ENCODE assay signal across 10 cellular contexts in the genomic region with DNA sequence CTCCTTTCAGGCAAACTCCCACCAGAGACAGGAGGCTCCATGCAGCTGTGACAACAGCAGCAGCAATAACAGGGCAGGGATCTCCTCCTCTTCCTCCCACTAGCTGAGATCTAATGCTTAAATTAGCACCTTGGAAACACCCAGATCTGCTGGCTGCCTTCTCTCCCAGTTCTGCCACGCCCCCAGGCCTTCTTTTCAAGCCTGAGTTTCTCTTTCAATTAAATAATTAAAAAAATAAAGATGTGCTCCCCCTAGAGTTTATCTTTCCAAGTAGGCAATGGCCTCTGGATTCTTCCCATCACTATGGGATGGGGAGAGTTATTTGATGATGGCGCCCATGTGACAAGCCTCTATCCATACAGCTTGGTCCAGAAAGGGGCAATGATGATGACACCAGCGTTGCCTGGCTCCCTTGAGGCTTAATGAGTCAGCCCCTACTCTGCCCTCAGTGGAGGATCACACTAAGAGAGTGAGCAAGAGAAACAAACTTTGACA. TPM values are rescaled to one million over a fixed set of nuclear protein-coding genes. Genes with fewer than 3 reads are reported as not detected.
A peak's percentile ranks its signal among the peaks of the same experiment; 100 is the strongest.
DNase-seq lines count a peak whose midpoint lies in the region; TF ChIP-seq lines count a peak whose summit lies in the region.
"Had no signal": no experiment of that assay in that cellular context is flagged by ENCODE, and none has a peak within 500 bp of the region (broad histone marks: within the 10 kb centered on the region; RNA-seq: fewer than 3 reads in every experiment).

No MANE protein-coding gene starts in this region.

- H3K9me3 ChIP-seq in A673 (ENCODE audit: low read depth, low read length, poor library complexity, severe bottlenecking) (no peaks in the 10 kb centered on the region), PC-9 (ENCODE audit: insufficient read depth, low read depth) (no peaks in the 10 kb centered on the region), SJCRH30 (replicated peaks) (no peaks in the 10 kb centered on the region)

- H3K4me3 ChIP-seq in A673 (ENCODE audit: low read depth, low read length, poor library complexity, severe bottlenecking) (no peak overlapping the region), PC-9 (no peak overlapping the region), SJCRH30 (no peak overlapping the region)

- intact Hi-C loops in A673 (cut with micrococcal nuclease; ENCODE audit: unreplicated experiment) (no loop called here), PC-9 (cut with micrococcal nuclease; ENCODE audit: unreplicated experiment) (no loop called here), head of caudate nucleus (cut with DNase I) (loop anchor here (5.0 kb wide), 1 partner anchor 48 kb away; no protein-coding TSS in a partner anchor)

- BruUV-seq in A673 (replicated peaks; lab: Mats Ljungman, UMichigan) (no TSS peak), PC-9 (replicated peaks; lab: Mats Ljungman, UMichigan) (no TSS peak)

- no peak overlapping the region for H2AFZ ChIP-seq in PC-9

- peak; percentile 87 for DNase-seq in A673 (ENCODE audit: low spot score)
- DNase-seq in COR-L47 (lab: John Stamatoyannopoulos, UW), result peak; percentile 63
- peak; percentile 31 to 46 for DNase-seq in PC-9
- peak; percentile 33 to 93 (median 72) for DNase-seq in head of caudate nucleus
- no peak for DNase-seq in SJCRH30
- no peak for DNase-seq in RPMI8226
- DNase-seq in midbrain (lab: John Stamatoyannopoulos, UW), result no peak
- no peak for DNase-seq in DMS79 treated with DMSO at 0.1 percent for 48 hours (lab: John Stamatoyannopoulos, UW)
- DNase-seq: effector memory CD8-positive, alpha-beta T cell had no signal

- peaks cover 20% of the 10 kb centered on the region; the same call in 1 of the 2 replicates for H3F3A ChIP-seq in PC-9 (ENCODE audit: insufficient read depth, low read depth)

- H3K4me1 ChIP-seq in A673 (ENCODE audit: insufficient read depth, low read length, poor library complexity, severe bottlenecking), result peaks cover 40% of the 10 kb centered on the region
- H3K4me1 ChIP-seq in PC-9 (replicated peaks; ENCODE audit: insufficient read depth), result peaks cover 26% of the 10 kb centered on the region
- H3K4me1 ChIP-seq in SJCRH30, result peaks cover 2% of the 10 kb centered on the region; the same call in 1 of the 2 replicates

- CTCF ChIA-PET in A673 (lab: Charles Lee) (interaction anchor here (0.8 kb wide), 1 partner anchor 40 kb away, joined by 3 read pairs; no protein-coding TSS in a partner anchor), PC-9 (lab: Charles Lee) (interaction anchor here (1.1 kb wide), 1 partner anchor 23 kb away, joined by 4 read pairs; no protein-coding TSS in a partner anchor)

- H4K20me1 ChIP-seq in PC-9 (ENCODE audit: insufficient read depth), result no peaks in the 10 kb centered on the region

- H3K27me3 ChIP-seq in A673 (replicated peaks; ENCODE audit: insufficient read depth, low read depth, low read length, poor library complexity), result no peaks in the 10 kb centered on the region
- H3K27me3 ChIP-seq in PC-9 (ENCODE audit: insufficient read depth, low read depth), result no peaks in the 10 kb centered on the region
- no peaks in the 10 kb centered on the region for H3K27me3 ChIP-seq in SJCRH30

- H3K4me2 ChIP-seq in PC-9, result no peak overlapping the region

- no peaks in the 10 kb centered on the region for H3K9me2 ChIP-seq in PC-9 (ENCODE audit: insufficient read depth)

- H3K36me3 ChIP-seq in A673 (ENCODE audit: insufficient read depth, low read length, poor library complexity, severe bottlenecking) (no peaks in the 10 kb centered on the region), PC-9 (ENCODE audit: low read depth) (no peaks in the 10 kb centered on the region), SJCRH30 (no peaks in the 10 kb centered on the region)

- peaks cover 59% of the 10 kb centered on the region for H3K79me2 ChIP-seq in PC-9 (ENCODE audit: low read depth)

- POLR2A ChIA-PET in A673 (lab: Charles Lee; ENCODE audit: low non-redundant PET) (interaction anchor here (0.5 kb wide), 1 partner anchor 141 kb away, joined by 3 read pairs; no protein-coding TSS in a partner anchor), PC-9 (lab: Charles Lee; ENCODE audit: unreplicated experiment) (interaction anchor here (0.7 kb wide), 1 partner anchor 336 kb away, joined by 3 read pairs; no protein-coding TSS in a partner anchor)

- H3K27ac ChIP-seq in A673 (ENCODE audit: low read depth, low read length, poor library complexity, severe bottlenecking) (peak overlapping the region; percentile 53), PC-9 (no peak overlapping the region), SJCRH30 (no peak overlapping the region)

- TF ChIP-seq CTCF in A673 (conservative IDR thresholded peaks at IDR 0.05; ENCODE audit: low read depth, low read length) (peak; percentile 57), PC-9 (conservative IDR thresholded peaks at IDR 0.05) (peak; percentile 25; the same call in 1 of the 2 replicates)

RNA-seq across cellular contexts. Expression of a gene that starts 3.8 kb away (rescaled TPM):
- 62.1 and 63.3 TPM in 2 replicates for total RNA-seq in A673 (2021)
- 12.7 and 15.6 TPM in 2 replicates for total RNA-seq in PC-9 (2021)
- total RNA-seq in SJCRH30 (2014; rRNA removed; shearing (Covaris generic)), result 4.7 and 4.9 TPM in 2 replicates

RNA-seq across cellular contexts. Expression of a gene that starts 4.0 kb away (rescaled TPM):
- total RNA-seq in A673 (2021) (1.4 TPM in 1 of 2 replicates, not detected in the other), PC-9 (2021) (1.5 and 1.6 TPM in 2 replicates)
- total RNA-seq in SJCRH30 (2014; rRNA removed; shearing (Covaris generic)), result 0.08 and 0.28 TPM in 2 replicates
- total RNA-seq: T-helper 2 cell treated with Interferon-gamma antibody and Interleukin-4, amounts not matched to agents 100 ng/mL and 5 ng/mL, for 36 hours had no signal

Comparison
In these comparisons a context has a peak if more than half of its experiments do, and no peak if none do; other contexts are left out.
1. DNase-seq: peak in A673 (single experiment), COR-L47 (single experiment), PC-9 (2 of 2) and head of caudate nucleus (42 of 42); none in SJCRH30 (0 of 2), RPMI8226 (single experiment), midbrain (single experiment) and DMS79 treated with DMSO at 0.1 percent for 48 hours (single experiment).